In the genomic region with DNA sequence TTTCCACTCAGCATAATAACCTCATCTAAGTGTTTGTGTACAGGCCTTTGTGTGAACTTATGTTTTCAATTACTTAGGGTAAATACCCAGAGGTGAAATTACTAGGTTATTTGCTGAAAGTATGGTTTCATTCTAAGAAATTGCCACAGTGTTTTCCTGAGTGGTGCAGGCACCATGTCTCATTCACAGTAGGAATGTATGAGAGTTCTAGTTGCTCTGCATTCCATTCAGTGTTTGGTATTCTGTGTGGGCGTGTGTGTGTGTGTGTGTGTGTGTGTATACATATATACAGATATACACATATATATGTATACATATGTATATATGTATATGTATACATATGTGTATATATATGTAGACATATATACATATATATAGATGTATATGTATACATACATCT, we compare ENCODE assay signal across 33 cellular contexts. TPM values are rescaled to one million over a fixed set of nuclear protein-coding genes. Genes with fewer than 3 reads are reported as not detected.
"Had no signal": no experiment of that assay in that cellular context is flagged by ENCODE, and none has a peak within 500 bp of the region (broad histone marks: within the 10 kb centered on the region; RNA-seq: fewer than 3 reads in every experiment).

No MANE protein-coding gene starts in this region.

- H3K27ac ChIP-seq: WERI-Rb-1 had no signal

- H3K36me3 ChIP-seq: WERI-Rb-1 had no signal

- H3K27me3 Mint-ChIP-seq: activated CD4-positive, alpha-beta memory T cell treated with anti-CD3 and anti-CD28 coated beads, Interleukin-2, amount 10 ng/mL, durations not matched to agents 7 days and 5 days; activated CD8-positive, alpha-beta memory T cell treated with anti-CD3 and anti-CD28 coated beads, Interleukin-2, amount 10 ng/mL, durations not matched to agents 7 days and 5 days; activated naive CD4-positive, alpha-beta T cell treated with anti-CD3 and anti-CD28 coated beads, Interleukin-2, amount 10 ng/mL, durations not matched to agents 7 days and 5 days had no signal

- H3K27ac Mint-ChIP-seq: activated CD4-positive, alpha-beta memory T cell treated with anti-CD3 and anti-CD28 coated beads, Interleukin-2, amount 10 ng/mL, durations not matched to agents 7 days and 5 days; activated CD8-positive, alpha-beta memory T cell treated with anti-CD3 and anti-CD28 coated beads, Interleukin-2, amount 10 ng/mL, durations not matched to agents 7 days and 5 days; activated naive CD4-positive, alpha-beta T cell treated with anti-CD3 and anti-CD28 coated beads, Interleukin-2, amount 10 ng/mL, durations not matched to agents 7 days and 5 days; activated naive CD8-positive, alpha-beta T cell; activated naive CD8-positive, alpha-beta T cell treated with anti-CD3 and anti-CD28 coated beads, Interleukin-2, amount 50 U/mL, for 24 hours; brain had no signal

- ATAC-seq: activated CD8-positive, alpha-beta memory T cell treated with anti-CD3 and anti-CD28 coated beads, Interleukin-2, amount 10 ng/mL, durations not matched to agents 7 days and 5 days; activated naive CD8-positive, alpha-beta T cell treated with anti-CD3 and anti-CD28 coated beads, Interleukin-2, amount 50 U/mL, for 24 hours had no signal

- H3K4me3 Mint-ChIP-seq: activated CD4-positive, alpha-beta memory T cell treated with anti-CD3 and anti-CD28 coated beads, Interleukin-2, amount 10 ng/mL, durations not matched to agents 7 days and 5 days; activated CD8-positive, alpha-beta memory T cell treated with anti-CD3 and anti-CD28 coated beads, Interleukin-2, amount 10 ng/mL, durations not matched to agents 7 days and 5 days; activated naive CD4-positive, alpha-beta T cell treated with anti-CD3 and anti-CD28 coated beads, Interleukin-2, amount 10 ng/mL, durations not matched to agents 7 days and 5 days; activated naive CD8-positive, alpha-beta T cell; activated naive CD8-positive, alpha-beta T cell treated with anti-CD3 and anti-CD28 coated beads, Interleukin-2, amount 50 U/mL, for 24 hours; brain had no signal

- H3K4me1 Mint-ChIP-seq: activated CD4-positive, alpha-beta memory T cell treated with anti-CD3 and anti-CD28 coated beads, Interleukin-2, amount 10 ng/mL, durations not matched to agents 7 days and 5 days; activated CD8-positive, alpha-beta memory T cell treated with anti-CD3 and anti-CD28 coated beads, Interleukin-2, amount 10 ng/mL, durations not matched to agents 7 days and 5 days; activated naive CD4-positive, alpha-beta T cell treated with anti-CD3 and anti-CD28 coated beads, Interleukin-2, amount 10 ng/mL, durations not matched to agents 7 days and 5 days; activated naive CD8-positive, alpha-beta T cell treated with anti-CD3 and anti-CD28 coated beads, Interleukin-2, amount 50 U/mL, for 24 hours; brain had no signal

- DNase-seq: activated CD4-positive, alpha-beta memory T cell treated with anti-CD3 and anti-CD28 coated beads, Interleukin-2, amount 10 ng/mL, durations not matched to agents 7 days and 5 days; activated CD4-positive, alpha-beta T cell treated with anti-CD3 and anti-CD28 coated beads for 1 hour; activated CD4-positive, alpha-beta T cell treated with anti-CD3 and anti-CD28 coated beads for 48 hours; activated CD4-positive, CD25-positive, alpha-beta regulatory T cell; activated CD8-positive, alpha-beta memory T cell treated with anti-CD3 and anti-CD28 coated beads for 24 hours; activated CD8-positive, alpha-beta memory T cell treated with anti-CD3 and anti-CD28 coated beads, Interleukin-2, amount 10 ng/mL, durations not matched to agents 7 days and 5 days; activated CD8-positive, alpha-beta memory T cell treated with anti-CD3 and anti-CD28 coated beads, Interleukin-2, amount 50 U/mL, for 48 hours; activated effector memory CD4-positive, alpha-beta T cell treated with Interleukin-2 at 50 U/mL for 16 hours; activated naive CD4-positive, alpha-beta T cell treated with anti-CD3 and anti-CD28 coated beads, Interleukin-2, amount 10 ng/mL, durations not matched to agents 7 days and 5 days; activated naive CD8-positive, alpha-beta T cell treated with anti-CD3 and anti-CD28 coated beads, Interleukin-2, amount 50 U/mL, for 24 hours; activated T-cell treated with anti-CD3 and anti-CD28 coated beads, Interleukin-2, amount 50 U/mL, for 48 hours; anterior cingulate cortex; central memory CD4-positive, alpha-beta T cell; Kasumi-1; MM.1S; MV-4-11; NCI-H1092; NCI-H1436 treated with DMSO at 0.1 percent for 48 hours; NCI-H1694 treated with DMSO at 0.1 percent for 48 hours; NCI-H2029; NCI-H510A; NCI-H526; NCI-H748 treated with DMSO at 0.1 percent for 48 hours; NK-92 treated with Interleukin-12 subunit alpha and Interleukin-12 subunit beta, amount 100 ng/mL, for 24 hours; Right ventricle myocardium superior; SW 1271; T-helper 1 cell; T-helper 2 cell; T-helper 9 cell; WERI-Rb-1 had no signal

- H3K36me3 Mint-ChIP-seq: activated CD8-positive, alpha-beta memory T cell treated with anti-CD3 and anti-CD28 coated beads, Interleukin-2, amount 10 ng/mL, durations not matched to agents 7 days and 5 days; activated naive CD4-positive, alpha-beta T cell treated with anti-CD3 and anti-CD28 coated beads, Interleukin-2, amount 10 ng/mL, durations not matched to agents 7 days and 5 days; brain had no signal

RNA-seq across cellular contexts. Expression of a gene that starts 8.8 kb away (rescaled TPM):
- total RNA-seq: activated CD4-positive, alpha-beta memory T cell treated with anti-CD3 and anti-CD28 coated beads, Interleukin-2, amount 10 ng/mL, durations not matched to agents 7 days and 5 days; activated CD8-positive, alpha-beta memory T cell treated with anti-CD3 and anti-CD28 coated beads, Interleukin-2, amount 10 ng/mL, durations not matched to agents 7 days and 5 days; OCI-LY7 had no signal
